Comparison of ENCODE assay signal across 21 cellular contexts in genomic region chr16:12499032-12499735, GRCh38.
"Had no signal": no experiment of that assay in that cellular context is flagged by ENCODE, and none has a peak within 500 bp of the region (broad histone marks: within the 10 kb centered on the region; RNA-seq: fewer than 3 reads in every experiment).

No MANE protein-coding gene starts in this region.

- H3K27me3 ChIP-seq: breast epithelium, esophagus squamous epithelium, gastrocnemius medialis, tibial artery had no signal

- H3K4me1 ChIP-seq: breast epithelium, gastrocnemius medialis, tibial artery had no signal

- H3K36me3 ChIP-seq: breast epithelium, esophagus squamous epithelium, gastrocnemius medialis, tibial artery had no signal

- ATAC-seq: activated T-cell treated with anti-CD3 and anti-CD28 coated beads, Interleukin-2, amount 50 U/mL, for 4 hours; gastrocnemius medialis; left ventricle myocardium superior; sciatic nerve; stimulated activated naive CD8-positive, alpha-beta T cell treated with anti-CD3 and anti-CD28 coated beads, Interleukin-15, Interleukin-2, amounts not matched to agents 100 U/mL and 50 U/mL, for 24 hours; WTC11 had no signal

- H3K4me3 ChIP-seq: breast epithelium, coronary artery, esophagus squamous epithelium, gastrocnemius medialis, tibial artery had no signal

- DNase-seq: activated CD4-positive, alpha-beta T cell treated with anti-CD3 and anti-CD28 coated beads for 4 hours; activated CD4-positive, alpha-beta T cell treated with anti-CD3 and anti-CD28 coated beads, Interleukin-2, amount 50 U/mL, for 48 hours; activated CD8-positive, alpha-beta memory T cell treated with anti-CD3 and anti-CD28 coated beads, Interleukin-2, amount 50 U/mL, for 48 hours; activated naive CD4-positive, alpha-beta T cell; activated T-cell treated with anti-CD3 and anti-CD28 coated beads, Interleukin-2, amount 50 U/mL, for 4 hours; endodermal cell; esophagus squamous epithelium; gastrocnemius medialis; hippocampal formation; kidney glomerular epithelial cell; left ventricle myocardium superior; mammary epithelial cell; nephron progenitor cell; stimulated activated CD4-positive, alpha-beta T cell treated with anti-CD3 and anti-CD28 coated beads, Interleukin-4, amount 100 ng/mL, for 1 hour; stimulated activated naive CD8-positive, alpha-beta T cell treated with anti-CD3 and anti-CD28 coated beads, Interleukin-15, Interleukin-2, amounts not matched to agents 100 U/mL and 50 U/mL, for 24 hours; T1000; tibial artery had no signal

- H3K9me3 ChIP-seq: breast epithelium, esophagus squamous epithelium, gastrocnemius medialis, tibial artery had no signal

- H3K27ac ChIP-seq: breast epithelium, coronary artery, esophagus squamous epithelium, gastrocnemius medialis, tibial artery had no signal
